16 cellular contexts compared by ENCODE assay signal in the genomic region with DNA sequence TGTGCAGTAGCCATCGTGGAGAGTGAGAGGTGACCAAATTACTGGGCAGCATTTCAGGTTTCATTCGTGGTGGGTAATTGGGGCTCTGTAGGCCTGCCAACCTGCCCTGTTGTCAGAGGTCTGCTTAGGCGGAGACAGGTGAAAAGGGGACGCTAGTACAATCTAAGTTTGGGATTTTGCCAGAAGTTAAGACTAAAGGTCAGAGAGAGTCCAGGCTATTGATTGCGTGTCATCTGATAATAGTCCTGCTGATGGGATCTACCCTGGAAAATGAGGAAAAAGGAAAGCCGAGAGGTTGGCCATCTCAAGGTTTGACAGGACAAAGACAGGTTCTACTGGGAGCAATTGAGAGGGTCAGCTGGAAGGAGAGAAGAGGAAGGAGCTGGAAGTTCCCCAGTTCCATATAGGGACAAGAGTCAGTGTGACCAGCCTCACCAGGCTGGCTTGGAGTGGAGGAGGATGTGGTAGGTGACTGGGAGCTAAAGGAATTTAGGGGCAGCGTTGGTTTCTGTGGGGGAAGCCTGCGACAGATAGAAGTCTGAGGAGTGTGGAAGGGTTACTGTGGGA. TPM values are rescaled to one million over a fixed set of nuclear protein-coding genes. Genes with fewer than 3 reads are reported as not detected.
A peak's percentile ranks its signal among the peaks of the same experiment; 100 is the strongest.
DNase-seq lines count a peak whose midpoint lies in the region; ATAC-seq and TF ChIP-seq lines count a peak whose summit lies in the region.
"Had no signal": no experiment of that assay in that cellular context is flagged by ENCODE, and none has a peak within 500 bp of the region (broad histone marks: within the 10 kb centered on the region; RNA-seq: fewer than 3 reads in every experiment).

No MANE protein-coding gene starts in this region.

- no peak overlapping the region for H3K27ac ChIP-seq in prostate gland

- H3K36me3 ChIP-seq in skeletal muscle satellite cell (ENCODE audit: insufficient read depth, low read length) (no peaks in the 10 kb centered on the region), prostate gland (no peaks in the 10 kb centered on the region)

- H3K27me3 ChIP-seq in skeletal muscle satellite cell (ENCODE audit: control insufficient read depth, insufficient read depth, low read length) (no peaks in the 10 kb centered on the region), prostate gland (replicated peaks; ENCODE audit: insufficient read depth) (no peaks in the 10 kb centered on the region)

- H3K4me1 ChIP-seq in skeletal muscle satellite cell (ENCODE audit: control insufficient read depth, insufficient read depth, low read length), result peaks cover 22% of the 10 kb centered on the region
- H3K4me1 ChIP-seq in prostate gland (replicated peaks), result peaks cover 21% of the 10 kb centered on the region

- no peak for TF ChIP-seq POLR2A in prostate gland (IDR thresholded peaks at IDR 0.05)

- no peak for TF ChIP-seq CTCF in type B pancreatic cell (conservative IDR thresholded peaks at IDR 0.05)
- no peak for TF ChIP-seq CTCF in prostate gland (IDR thresholded peaks at IDR 0.05)

- H3K36me3 Mint-ChIP-seq in type B pancreatic cell, result peaks cover 21% of the 10 kb centered on the region

- ATAC-seq in GM19035 (IDR thresholded peaks at IDR 0.05; ENCODE audit: unreplicated experiment), result no peak
- no peak for ATAC-seq in GM19397 (IDR thresholded peaks at IDR 0.05; ENCODE audit: unreplicated experiment)

- no peaks in the 10 kb centered on the region for H3K27me3 Mint-ChIP-seq in type B pancreatic cell

- peak overlapping the region; percentile 41 for H3K4me2 ChIP-seq in skeletal muscle satellite cell (ENCODE audit: low read length)

- no peaks in the 10 kb centered on the region for H3K9me3 Mint-ChIP-seq in type B pancreatic cell
- H3K9me3 Mint-ChIP-seq: activated T-helper 1 cell treated with anti-CD3 and anti-CD28 coated beads, Interleukin-12 subunit alpha, Interleukin-12 subunit beta, Interleukin-2, Interleukin-4 antibody, amounts not matched to agents 30 ng/mL and 10 ng/mL and 1 ng/mL, durations not matched to agents 14 hours and 24 hours and 36 hours had no signal

- no peak overlapping the region for H3K4me3 Mint-ChIP-seq in type B pancreatic cell
- H3K4me3 Mint-ChIP-seq: activated T-helper 1 cell treated with anti-CD3 and anti-CD28 coated beads, Interleukin-12 subunit alpha, Interleukin-12 subunit beta, Interleukin-2, Interleukin-4 antibody, amounts not matched to agents 30 ng/mL and 10 ng/mL and 1 ng/mL, durations not matched to agents 14 hours and 24 hours and 36 hours; CD14-positive monocyte had no signal

- H3K9me3 ChIP-seq in skeletal muscle satellite cell (replicated peaks; ENCODE audit: low read length), result no peaks in the 10 kb centered on the region
- no peaks in the 10 kb centered on the region for H3K9me3 ChIP-seq in prostate gland

- H3K27ac Mint-ChIP-seq in type B pancreatic cell, result no peak overlapping the region
- H3K27ac Mint-ChIP-seq: activated T-helper 1 cell treated with anti-CD3 and anti-CD28 coated beads, Interleukin-12 subunit alpha, Interleukin-12 subunit beta, Interleukin-2, Interleukin-4 antibody, amounts not matched to agents 30 ng/mL and 10 ng/mL and 1 ng/mL, durations not matched to agents 14 hours and 24 hours and 36 hours had no signal

- peak; percentile 35 for DNase-seq in HCEC 1CT
- DNase-seq in SW480 (ENCODE audit: low spot score), result peak; percentile 97
- peak; percentile 60 for DNase-seq in islet precursor cell
- no peak for DNase-seq in type B pancreatic cell (ENCODE audit: extremely low spot score, unreplicated experiment)
- DNase-seq in prostate gland (ENCODE audit: low spot score), result no peak
- DNase-seq: anterior cingulate cortex; DND-41; Kasumi-1; SHP77; stimulated activated CD4-positive, alpha-beta T cell treated with anti-CD3 and anti-CD28 coated beads, Interleukin-2, amount 100 ng/mL, for 24 hours; T-helper 9 cell had no signal

- H3K9ac ChIP-seq in skeletal muscle satellite cell (ENCODE audit: low read depth, low read length), result no peak overlapping the region

- peaks cover 19% of the 10 kb centered on the region for H3K4me1 Mint-ChIP-seq in type B pancreatic cell (ENCODE audit: unreplicated experiment)

- intact Hi-C loops in prostate gland (cut with DNase I), result no loop called here

- 87% methylated on average over 8 of the region's 8 CpGs for WGBS in prostate gland

- H3K4me3 ChIP-seq in skeletal muscle satellite cell (ENCODE audit: low read length), result no peak overlapping the region
- H3K4me3 ChIP-seq in prostate gland, result no peak overlapping the region

RNA-seq across cellular contexts. Expression of gene ARFGEF2, which starts 10.9 kb away (rescaled TPM):
- total RNA-seq in skeletal muscle satellite cell (2012; rRNA removed), result 21.0 and 27.6 TPM in 2 replicates
- 26.7 and 39.2 TPM in 2 replicates for total RNA-seq in type B pancreatic cell (ENCODE audit: low replicate concordance)
- 10 to 100 TPM; 36.3 to 51.6 TPM for total RNA-seq in prostate gland

Comparison
In these comparisons a context has a peak if more than half of its experiments do, and no peak if none do; other contexts are left out.
1. DNase-seq: peak in HCEC 1CT (single experiment), SW480 (single experiment) and islet precursor cell (single experiment); none in type B pancreatic cell (single experiment) and prostate gland (single experiment).